ENCODE assay signal across 11 cellular contexts in the genomic region with DNA sequence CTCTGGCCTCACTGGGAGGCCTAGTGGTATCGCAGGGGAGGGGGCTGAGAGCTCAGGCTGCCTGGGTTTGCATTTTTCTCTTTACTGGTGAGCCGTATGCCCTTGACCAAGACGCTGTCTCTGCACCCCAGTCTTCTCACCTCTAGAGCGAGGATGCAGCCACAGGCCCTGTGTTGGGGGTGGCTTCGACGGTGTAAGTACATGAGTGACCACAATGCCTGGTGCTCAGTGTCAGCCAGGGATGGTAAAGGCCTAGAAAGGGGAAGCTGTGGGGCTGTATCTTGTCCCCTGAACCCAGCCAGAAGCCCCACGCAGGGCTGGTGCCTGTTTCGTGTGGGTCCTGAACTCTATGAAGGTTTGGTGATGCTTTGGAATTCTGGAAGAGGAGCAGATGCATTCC. TPM values are rescaled to one million over a fixed set of nuclear protein-coding genes. Genes with fewer than 3 reads are reported as not detected.
DNase-seq lines count a peak whose midpoint lies in the region; ATAC-seq, FAIRE-seq and TF ChIP-seq lines count a peak whose summit lies in the region.
"Had no signal": no experiment of that assay in that cellular context is flagged by ENCODE, and none has a peak within 500 bp of the region (broad histone marks: within the 10 kb centered on the region; RNA-seq: fewer than 3 reads in every experiment).

No MANE protein-coding gene starts in this region.

- POLR2A ChIA-PET in A549 (lab: Yijun Ruan, JAX) = interaction anchor here (0.5 to 1.8 kb wide), 2 partner anchors 19 to 608 kb away, joined by 3 to 17 read pairs; a partner anchor contains a TSS

- no peak overlapping the region for H3K4me3 ChIP-seq in A549
- no peak overlapping the region for H3K4me3 ChIP-seq in SJSA1
- H3K4me3 ChIP-seq in rectal smooth muscle tissue (ENCODE audit: low read length) = peak overlapping the region; percentile 2
- H3K4me3 ChIP-seq in GM23338 = no peak overlapping the region

- H3K9me3 Mint-ChIP-seq in GM23338 = no peaks in the 10 kb centered on the region; the same call in 2 of the 3 replicates
- H3K9me3 Mint-ChIP-seq: T-helper 1 cell treated with Interleukin-12 subunit alpha and Interleukin-12 subunit beta and Interleukin-4 antibody, amounts not matched to agents 30 μg/mL and 1 μg/mL, for 36 hours had no signal

- no peak overlapping the region for H3K4me3 Mint-ChIP-seq in GM23338
- H3K4me3 Mint-ChIP-seq: T-helper 1 cell treated with Interleukin-12 subunit alpha and Interleukin-12 subunit beta and Interleukin-4 antibody, amounts not matched to agents 30 μg/mL and 1 μg/mL, for 36 hours had no signal

- H3K36me3 ChIP-seq in SJSA1 (peaks cover 86% of the 10 kb centered on the region), rectal smooth muscle tissue (ENCODE audit: control insufficient read depth, insufficient read depth, low read length) (peaks cover 6% of the 10 kb centered on the region), GM23338 (ENCODE audit: insufficient read depth) (no peaks in the 10 kb centered on the region)

- peak; percentile 7 for FAIRE-seq in A549 (lab: Jason Lieb, UNC)

- H3K27me3 ChIP-seq in SJSA1 (replicated peaks) (no peaks in the 10 kb centered on the region), rectal smooth muscle tissue (ENCODE audit: control insufficient read depth, insufficient read depth, low read length) (no peaks in the 10 kb centered on the region), GM23338 (ENCODE audit: insufficient read depth) (no peaks in the 10 kb centered on the region)

- ATAC-seq in A549 (no peak), left ventricle myocardium superior (peak; percentile 1), GM23338 (no peak), GM19035 (IDR thresholded peaks at IDR 0.05; ENCODE audit: unreplicated experiment) (no peak)

- intact Hi-C loops in left ventricle myocardium superior (cut with micrococcal nuclease) = no loop called here

- peaks cover under 1% of the 10 kb centered on the region; the same call in 1 of the 3 replicates for H3K36me3 Mint-ChIP-seq in GM23338 (ENCODE audit: low read depth)

- no peaks in the 10 kb centered on the region for H3F3A ChIP-seq in GM23338 (replicated peaks; ENCODE audit: low read depth)

- TF ChIP-seq RAD21 in A549 (conservative IDR thresholded peaks at IDR 0.05 in 1 of 2, IDR thresholded peaks at IDR 0.05 in 1 of 2) = no peak

- no peaks in the 10 kb centered on the region for H3K9me2 ChIP-seq in GM23338 (ENCODE audit: insufficient read depth)

- peak overlapping the region; percentile 95 for H3K4me2 ChIP-seq in A549
- H3K4me2 ChIP-seq in GM23338 = no peak overlapping the region

- no peak overlapping the region; the same call in 1 of the 2 replicates for H3K27ac Mint-ChIP-seq in GM23338
- H3K27ac Mint-ChIP-seq: T-helper 1 cell treated with Interleukin-12 subunit alpha and Interleukin-12 subunit beta and Interleukin-4 antibody, amounts not matched to agents 30 μg/mL and 1 μg/mL, for 36 hours had no signal

- peaks cover 2% of the 10 kb centered on the region for H3K27me3 Mint-ChIP-seq in GM23338 (ENCODE audit: insufficient read depth, low read depth, poor library complexity)

- H4K20me1 ChIP-seq in GM23338 (replicated peaks; ENCODE audit: insufficient read depth) = no peaks in the 10 kb centered on the region

- no peak overlapping the region for H2AFZ ChIP-seq in GM23338

- no peak for TF ChIP-seq EP300 in A549 (IDR thresholded peaks at IDR 0.05)

- H3K9ac ChIP-seq in rectal smooth muscle tissue (ENCODE audit: low read length) = no peak overlapping the region

- H3K27ac ChIP-seq in A549 (peak overlapping the region; percentile 91 to 96), SJSA1 (peak overlapping the region; percentile 62), rectal smooth muscle tissue (ENCODE audit: low read depth, low read length) (peak overlapping the region; percentile 96), GM23338 (ENCODE audit: low read depth) (no peak overlapping the region)

- 90% methylated on average over 8 of the region's 8 CpGs for whole genome bisulfite sequencing in A549 (ENCODE audit: missing lambda C conversion rate)

- CTCF ChIA-PET in A549 (lab: Yijun Ruan, JAX) = interaction anchor here (0.5 to 17.9 kb wide), 5 partner anchors 18 to 682 kb away, joined by 3 to 326 read pairs (median 5); a partner anchor contains a TSS

- DNase-seq in A549 (ENCODE audit: low read depth in 1 of 2, low spot score in 1 of 2) (no peak), SJSA1 (ENCODE audit: low read depth in 1 of 2, low spot score in 2 of 2) (no peak), left ventricle myocardium superior (no peak), NCI-H187 (lab: John Stamatoyannopoulos, UW) (no peak), GM23338 (ENCODE audit: low spot score) (no peak), DMS53 (lab: John Stamatoyannopoulos, UW) (no peak)
- DNase-seq: activated CD4-positive, alpha-beta T cell treated with anti-CD3 and anti-CD28 coated beads, Interleukin-2, amount 50 U/mL, for 48 hours; DMS 273 treated with DMSO at 0.1 percent for 48 hours had no signal

- peaks cover 30% of the 10 kb centered on the region for H3K4me1 Mint-ChIP-seq in GM23338

- H3K9me3 ChIP-seq in A549 (no peaks in the 10 kb centered on the region), SJSA1 (replicated peaks) (no peaks in the 10 kb centered on the region)

- H3K79me2 ChIP-seq in GM23338 (replicated peaks; ENCODE audit: insufficient read depth) = no peaks in the 10 kb centered on the region; the same call in 1 of the 2 replicates

- H3K4me1 ChIP-seq in A549 (peaks cover 33% of the 10 kb centered on the region), SJSA1 (replicated peaks) (peaks cover 56% of the 10 kb centered on the region), rectal smooth muscle tissue (ENCODE audit: control insufficient read depth, insufficient read depth, low read length) (peaks cover 72% of the 10 kb centered on the region), GM23338 (ENCODE audit: insufficient read depth) (no peaks in the 10 kb centered on the region)

- TF ChIP-seq CTCF in A549 (IDR thresholded peaks at IDR 0.05) (no peak), GM23338 (conservative IDR thresholded peaks at IDR 0.05; ENCODE audit: low read depth in 2 of 2) (no peak)

- TF ChIP-seq POLR2A in A549 (IDR thresholded peaks at IDR 0.05; ENCODE audit: low read length) = no peak

TF ChIP-seq in A549, 52 proteins besides CTCF, POLR2A, EP300 and RAD21 (continues in another document):
- TF ChIP-seq RFX5 (IDR thresholded peaks at IDR 0.05) = no peak
- TF ChIP-seq CEBPB (IDR thresholded peaks at IDR 0.05) = no peak
- TF ChIP-seq MAFK (IDR thresholded peaks at IDR 0.05; ENCODE audit: partially characterized antibody) = no peak
- TF ChIP-seq, protein P1, sequence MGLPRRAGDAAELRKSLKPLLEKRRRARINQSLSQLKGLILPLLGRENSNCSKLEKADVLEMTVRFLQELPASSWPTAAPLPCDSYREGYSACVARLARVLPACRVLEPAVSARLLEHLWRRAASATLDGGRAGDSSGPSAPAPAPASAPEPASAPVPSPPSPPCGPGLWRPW (IDR thresholded peaks at IDR 0.05) = no peak
- TF ChIP-seq BHLHE40 (IDR thresholded peaks at IDR 0.05; ENCODE audit: low read depth, low read length) = no peak
- no peak for TF ChIP-seq ZC3H11A (IDR thresholded peaks at IDR 0.05)
- TF ChIP-seq NFE2L2 (conservative IDR thresholded peaks at IDR 0.05; ENCODE audit: low read length) = no peak
- no peak for TF ChIP-seq RNF2 (IDR thresholded peaks at IDR 0.05; ENCODE audit: borderline replicate concordance, low read depth)
- no peak for TF ChIP-seq ZSCAN20 (CRISPR knock-in tag; IDR thresholded peaks at IDR 0.05)
- no peak for TF ChIP-seq HOXB13 (CRISPR knock-in tag; IDR thresholded peaks at IDR 0.05; ENCODE audit: low read depth)
- TF ChIP-seq CHD2 (IDR thresholded peaks at IDR 0.05; ENCODE audit: low read length, partially characterized antibody) = no peak
- TF ChIP-seq GATA3 (IDR thresholded peaks at IDR 0.05; ENCODE audit: borderline replicate concordance) = no peak
- TF ChIP-seq NR3C1 (IDR thresholded peaks at IDR 0.05) = no peak

TF ChIP-seq in GM23338, 12 proteins besides CTCF, POLR2A, EP300 and RAD21 (continues in another document):
- TF ChIP-seq, protein P2, sequence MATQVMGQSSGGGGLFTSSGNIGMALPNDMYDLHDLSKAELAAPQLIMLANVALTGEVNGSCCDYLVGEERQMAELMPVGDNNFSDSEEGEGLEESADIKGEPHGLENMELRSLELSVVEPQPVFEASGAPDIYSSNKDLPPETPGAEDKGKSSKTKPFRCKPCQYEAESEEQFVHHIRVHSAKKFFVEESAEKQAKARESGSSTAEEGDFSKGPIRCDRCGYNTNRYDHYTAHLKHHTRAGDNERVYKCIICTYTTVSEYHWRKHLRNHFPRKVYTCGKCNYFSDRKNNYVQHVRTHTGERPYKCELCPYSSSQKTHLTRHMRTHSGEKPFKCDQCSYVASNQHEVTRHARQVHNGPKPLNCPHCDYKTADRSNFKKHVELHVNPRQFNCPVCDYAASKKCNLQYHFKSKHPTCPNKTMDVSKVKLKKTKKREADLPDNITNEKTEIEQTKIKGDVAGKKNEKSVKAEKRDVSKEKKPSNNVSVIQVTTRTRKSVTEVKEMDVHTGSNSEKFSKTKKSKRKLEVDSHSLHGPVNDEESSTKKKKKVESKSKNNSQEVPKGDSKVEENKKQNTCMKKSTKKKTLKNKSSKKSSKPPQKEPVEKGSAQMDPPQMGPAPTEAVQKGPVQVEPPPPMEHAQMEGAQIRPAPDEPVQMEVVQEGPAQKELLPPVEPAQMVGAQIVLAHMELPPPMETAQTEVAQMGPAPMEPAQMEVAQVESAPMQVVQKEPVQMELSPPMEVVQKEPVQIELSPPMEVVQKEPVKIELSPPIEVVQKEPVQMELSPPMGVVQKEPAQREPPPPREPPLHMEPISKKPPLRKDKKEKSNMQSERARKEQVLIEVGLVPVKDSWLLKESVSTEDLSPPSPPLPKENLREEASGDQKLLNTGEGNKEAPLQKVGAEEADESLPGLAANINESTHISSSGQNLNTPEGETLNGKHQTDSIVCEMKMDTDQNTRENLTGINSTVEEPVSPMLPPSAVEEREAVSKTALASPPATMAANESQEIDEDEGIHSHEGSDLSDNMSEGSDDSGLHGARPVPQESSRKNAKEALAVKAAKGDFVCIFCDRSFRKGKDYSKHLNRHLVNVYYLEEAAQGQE (IDR thresholded peaks at IDR 0.05; ENCODE audit: unreplicated experiment) = no peak
- no peak for TF ChIP-seq EZH2phosphoT487 (IDR thresholded peaks at IDR 0.05; ENCODE audit: unreplicated experiment)
- TF ChIP-seq ZNF114 (CRISPR knock-in tag; IDR thresholded peaks at IDR 0.05) = no peak
- TF ChIP-seq STAT1 (IDR thresholded peaks at IDR 0.05; ENCODE audit: unreplicated experiment) = no peak

RNA-seq across cellular contexts. Expression of a gene that starts 19.8 kb away (rescaled TPM):
- 22.6 and 23.7 TPM in 2 replicates for polyA plus RNA-seq in A549 (2011; rRNA removed)
- polyA plus RNA-seq in A549 (2012; cell fraction: cytosol; rRNA removed) = 9.5 and 10.9 TPM in 2 replicates
- polyA plus RNA-seq in A549 (2012; cell fraction: nucleus; rRNA removed) = 40.1 and 57.2 TPM in 2 replicates
- polyA plus RNA-seq in A549 (2017; fragmentation: RNase III; extraction: RNeasy Plus Mini Kit Qiagen cat#74134 plus additional on column Dnase treatment) = 34.1 to 37.7 TPM (median 34.2 TPM) in 3 replicates
- polyA minus RNA-seq in A549 (2011; rRNA and poly(A)+ RNA removed) = 21.7 and 24.7 TPM in 2 replicates
- total RNA-seq in SJSA1 (2014; rRNA removed; shearing (Covaris generic)) = 71.3 TPM in 2 replicates
- 329 TPM for total RNA-seq in left ventricle myocardium superior
- 2.9 and 3.5 TPM in 2 replicates for total RNA-seq in GM23338 (2014; rRNA removed; shearing (Covaris generic))
- polyA plus RNA-seq in GM23338 (2016; fragmentation: Nextera tagmentation; extraction: Ambion mirVana) = 0.73 and 0.74 TPM in 2 replicates

Comparison
In these comparisons a context has a peak if more than half of its experiments do, and no peak if none do; other contexts are left out.
1. RNA of a gene that starts 19.8 kb away (total RNA-seq): 329 TPM in left ventricle myocardium superior (single experiment) and 71.3 TPM in SJSA1; 2.9 to 3.5 TPM in GM23338; every median in the first group is over 10 times any median in the second.